Comparison of ENCODE assay signal across 8 cellular contexts in the genomic region with DNA sequence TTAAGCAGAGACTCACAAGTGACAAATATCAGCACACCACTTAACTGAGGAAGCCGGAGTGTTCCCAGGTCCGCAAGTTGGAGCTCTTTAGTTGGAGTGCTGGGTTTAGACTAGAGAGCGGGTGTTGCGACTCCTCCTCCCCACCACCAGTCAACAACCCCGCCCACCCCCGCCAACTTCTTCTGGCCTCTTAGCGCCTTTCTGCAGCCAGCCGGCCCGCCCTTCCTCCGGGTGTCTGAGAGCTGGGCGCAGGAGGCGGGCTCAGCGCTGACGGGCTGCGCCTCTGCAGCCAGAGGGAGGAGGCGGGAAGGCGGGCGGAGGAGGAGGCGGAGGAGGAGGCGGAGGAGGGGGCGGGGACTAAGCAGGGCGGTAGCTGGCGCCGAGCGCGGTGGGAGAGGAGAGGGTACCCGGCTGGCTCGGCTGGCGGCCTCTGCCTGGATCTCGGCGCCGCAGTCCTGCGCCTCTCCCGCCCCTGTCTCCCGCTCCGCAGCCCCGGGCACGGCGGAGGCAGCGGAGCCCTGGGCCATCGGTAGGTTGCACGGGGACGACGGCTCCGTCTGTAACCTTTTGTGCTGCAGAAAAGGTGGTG. TPM values are rescaled to one million over a fixed set of nuclear protein-coding genes. Genes with fewer than 3 reads are reported as not detected.
DNase-seq lines count a peak whose midpoint lies in the region; ATAC-seq, FAIRE-seq and TF ChIP-seq lines count a peak whose summit lies in the region.

A gene with protein sequence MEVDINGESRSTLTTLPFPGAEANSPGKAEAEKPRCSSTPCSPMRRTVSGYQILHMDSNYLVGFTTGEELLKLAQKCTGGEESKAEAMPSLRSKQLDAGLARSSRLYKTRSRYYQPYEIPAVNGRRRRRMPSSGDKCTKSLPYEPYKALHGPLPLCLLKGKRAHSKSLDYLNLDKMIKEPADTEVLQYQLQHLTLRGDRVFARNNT (plus strand): TSS at position 396 of the 589 bp plus-strand sequence. CDS start 17,157 bp downstream, outside the sequence.

- H3K36me3 ChIP-seq in BE2C: no peaks in the 10 kb centered on the region
- no peaks in the 10 kb centered on the region for H3K36me3 ChIP-seq in kidney epithelial cell (ENCODE audit: control insufficient read depth, insufficient read depth, low read length)

- no peaks in the 10 kb centered on the region; the same call in 1 of the 2 replicates for H3K4me1 ChIP-seq in BE2C

- DNase-seq in BE2C (peak; percentile 99), GM19239 (ENCODE audit: insufficient read length, low spot score) (peak; percentile 62), NCI-H524 (lab: John Stamatoyannopoulos, UW) (peak; percentile 93 to 96), kidney epithelial cell (ENCODE audit: low read depth) (peak; percentile 91)
- DNase-seq in activated CD4-positive, alpha-beta T cell treated with anti-CD3 and anti-CD28 coated beads for 4 hours: peak; percentile 94 to 95
- peak; percentile 96 for DNase-seq in stimulated activated CD4-positive, alpha-beta T cell treated with anti-CD3 and anti-CD28 coated beads, Interleukin-15, amount 100 ng/mL, for 24 hours

- H3K4me3 ChIP-seq in BE2C (ENCODE audit: low read depth, low read length): peak within 1 kb of the TSS; percentile 80
- peak within 1 kb of the TSS; percentile 89 for H3K4me3 ChIP-seq in kidney epithelial cell (ENCODE audit: low read depth, low read length)

- FAIRE-seq in GM19239 (lab: Jason Lieb, UNC): peak; percentile 98

- H3K27me3 ChIP-seq in BE2C (no peaks in the 10 kb centered on the region), kidney epithelial cell (ENCODE audit: control insufficient read depth, insufficient read depth, low read length) (no peaks in the 10 kb centered on the region)

- H3K27ac ChIP-seq in cingulate gyrus (ENCODE audit: low read depth, low read length): peak within 1 kb of the TSS; percentile 92

- ATAC-seq in HG03442 (IDR thresholded peaks at IDR 0.05; ENCODE audit: unreplicated experiment): peak; percentile 80

- no peaks in the 10 kb centered on the region for H3K9me3 ChIP-seq in BE2C

- no peak for TF ChIP-seq CTCF in BE2C (IDR thresholded peaks at IDR 0.05; ENCODE audit: low read depth, low read length)
- no peak for TF ChIP-seq CTCF in kidney epithelial cell (IDR thresholded peaks at IDR 0.05; ENCODE audit: insufficient read depth, low read length, poor library complexity, severe bottlenecking)

RNA-seq across cellular contexts. Expression of the gene that starts here (rescaled TPM):
- 21.3 TPM for polyA plus RNA-seq in BE2C (2012; ENCODE audit: insufficient read depth, insufficient read length, low read depth)
- 8.4 and 9.0 TPM in 2 replicates for total RNA-seq in kidney epithelial cell

Comparison
In these comparisons a context has a peak if more than half of its experiments do, and no peak if none do; other contexts are left out.
1. Peak in every context shown above with its lines: DNase-seq, ATAC-seq, H3K4me3 ChIP-seq and H3K27ac ChIP-seq.